ENCODE assay signal across 8 cellular contexts in the genomic region with DNA sequence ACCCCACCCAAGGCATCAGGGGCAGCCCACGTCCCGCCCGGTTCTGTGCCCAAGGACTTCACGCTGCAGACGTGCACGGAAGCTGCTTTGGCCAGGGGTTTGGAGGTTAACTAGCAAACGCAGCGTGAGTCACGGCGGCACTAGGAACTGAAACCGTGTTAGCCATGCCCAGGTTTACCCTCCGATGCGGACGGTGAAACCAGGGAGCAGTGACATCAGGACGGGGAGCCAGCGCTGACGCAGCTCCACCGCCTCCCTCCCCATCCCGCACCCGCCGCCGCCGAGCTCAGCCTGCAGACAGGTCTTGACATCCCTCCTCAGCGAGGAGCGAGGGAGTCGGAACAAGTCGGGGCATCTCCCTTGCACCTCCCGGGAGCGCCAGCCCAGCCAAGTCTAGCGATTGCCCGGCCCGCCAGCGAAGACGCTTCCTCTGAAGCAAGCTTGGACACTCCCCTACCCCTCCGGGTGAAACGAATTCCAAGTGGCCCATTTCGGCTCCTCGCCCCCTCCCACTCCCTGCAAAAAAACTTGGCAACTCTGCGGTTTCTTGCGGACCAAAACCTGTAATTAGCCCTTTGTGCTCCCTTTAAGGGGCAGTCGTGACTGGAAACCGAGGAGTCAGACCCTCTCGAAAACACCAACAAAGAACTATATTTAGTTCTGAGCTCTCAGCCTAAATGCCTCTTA. TPM values are rescaled to one million over a fixed set of nuclear protein-coding genes. Genes with fewer than 3 reads are reported as not detected.
A peak's percentile ranks its signal among the peaks of the same experiment; 100 is the strongest.
DNase-seq lines count a peak whose midpoint lies in the region; ATAC-seq lines count a peak whose summit lies in the region.

No MANE protein-coding gene starts in this region.

- POLR2A ChIA-PET in T-cell (lab: Charles Lee), result interaction anchor here (0.7 to 2.0 kb wide), 3 partner anchors 61 to 895 kb away, joined by 3 to 7 read pairs (median 4); no protein-coding TSS in a partner anchor

- H3K9me3 Mint-ChIP-seq in T-cell, result no peaks in the 10 kb centered on the region

- CTCF ChIA-PET in T-cell (lab: Charles Lee), result interaction anchor here (0.5 to 1.8 kb wide), 20 partner anchors 9 to 1992 kb away, joined by 3 to 12 read pairs (median 4); no protein-coding TSS in a partner anchor

- H3K4me1 Mint-ChIP-seq in T-cell, result peaks cover 24 to 31% (median 31%) of the 10 kb centered on the region in 3 donors

- H3K4me3 ChIP-seq in HUES64 (ENCODE audit: low read length) (peak overlapping the region; percentile 95), right cardiac atrium (ENCODE audit: low read length) (peak overlapping the region; percentile 84)

- 0 out of 2 replicates have a peak, but pooled peaks cover 8% of the 10 kb centered on the region for H3K36me3 ChIP-seq in HUES64 (ENCODE audit: insufficient read depth, low read length)

- no peaks in the 10 kb centered on the region for H3K27me3 Mint-ChIP-seq in T-cell

- ATAC-seq in GM21515 (IDR thresholded peaks at IDR 0.05; ENCODE audit: unreplicated experiment) (peak; percentile 20), T-cell (replicated peaks in 1 of 4) (peak; percentile 10 to 22 (median 17)), right cardiac atrium (peak; percentile 19 to 36)

- peak overlapping the region; percentile 96 for H3K27ac Mint-ChIP-seq in T-cell

- H3K4me1 ChIP-seq in HUES64 (ENCODE audit: insufficient read depth, low read length) (peaks cover 10% of the 10 kb centered on the region), right cardiac atrium (ENCODE audit: control insufficient read depth, insufficient read depth, low read length) (no peaks in the 10 kb centered on the region)

- under 1% methylated on average over 43 of the region's 43 CpGs for WGBS in HUES64
- under 1% methylated on average over 43 of the region's 43 CpGs for WGBS in right cardiac atrium

- peak overlapping the region; percentile 66 for H3K9ac ChIP-seq in HUES64 (ENCODE audit: low read depth, low read length)

- DNase-seq in DMS53 (lab: John Stamatoyannopoulos, UW), result peak; percentile 88
- DNase-seq in T-cell, result peak; percentile 42 to 81 (median 53)
- DNase-seq in amygdala (lab: John Stamatoyannopoulos, UW), result peak in 50 of 56 donors; percentile 6 to 87 (median 56)
- peak; percentile 72 to 89 (median 89) for DNase-seq in right cardiac atrium
- DNase-seq in putamen (ENCODE audit: low spot score), result peak; percentile 78
- DNase-seq in NCI-H1436 (lab: John Stamatoyannopoulos, UW), result no peak

- peaks cover 6% of the 10 kb centered on the region for H3K36me3 Mint-ChIP-seq in T-cell

- peak overlapping the region; percentile 96 to 99 (median 98) for H3K4me3 Mint-ChIP-seq in T-cell

- H3K27ac ChIP-seq in HUES64 (ENCODE audit: low read depth, low read length), result peak overlapping the region; percentile 79
- H3K27ac ChIP-seq in right cardiac atrium (ENCODE audit: low read length), result peak overlapping the region; percentile 90

- H3K9me3 ChIP-seq in HUES64 (ENCODE audit: insufficient read depth, low read depth, low read length) (no peaks in the 10 kb centered on the region), right cardiac atrium (ENCODE audit: control insufficient read depth, low read length) (no peaks in the 10 kb centered on the region)

- H3K27me3 ChIP-seq in HUES64 (ENCODE audit: insufficient read depth, low read length) (peaks cover 6% of the 10 kb centered on the region; the same call in 1 of the 2 replicates), right cardiac atrium (ENCODE audit: control insufficient read depth, insufficient read depth) (no peaks in the 10 kb centered on the region)

- intact Hi-C loops in right cardiac atrium (cut with DNase I), result loop anchor here in 2 of 4 donors (5.0 to 10.0 kb wide), 3 partner anchors 127 to 604 kb away; no protein-coding TSS in a partner anchor

RNA-seq across cellular contexts. Expression of gene RAP2B, which starts 1.4 kb away (rescaled TPM):
- polyA plus RNA-seq in HUES64 (2013, experiment 1 of 2), result 12.5 TPM
- 13.1 TPM for polyA plus RNA-seq in HUES64 (2013, experiment 2 of 2)
- 10 to 100 TPM; 16.3 to 35.8 (median 28.1) TPM for total RNA-seq in T-cell
- 1 to 10 TPM; 4.9 to 5.6 (median 5.1) TPM for total RNA-seq in right cardiac atrium
- polyA plus RNA-seq in right cardiac atrium, result 1.9 TPM
